19 cellular contexts compared by ENCODE assay signal in the genomic region with DNA sequence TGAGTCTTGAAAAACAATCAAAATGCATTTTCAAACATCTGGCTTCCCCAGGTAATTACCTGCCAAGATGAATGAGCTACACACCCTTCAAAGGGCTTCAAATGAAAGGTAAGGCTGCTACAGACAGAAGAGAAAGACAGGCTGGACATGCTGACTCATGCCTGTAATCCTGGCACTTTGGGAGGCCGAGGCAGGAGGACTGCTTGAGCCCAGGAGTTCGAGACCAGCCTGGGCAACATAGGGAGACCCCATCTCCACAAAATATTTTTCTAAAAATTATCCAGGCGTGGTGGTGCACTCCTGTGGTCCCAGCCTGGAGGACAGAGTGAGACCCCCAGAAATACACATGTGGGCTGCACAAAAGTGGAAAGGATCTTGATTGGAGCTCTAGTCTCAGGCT. TPM values are rescaled to one million over a fixed set of nuclear protein-coding genes. Genes with fewer than 3 reads are reported as not detected.
DNase-seq lines count a peak whose midpoint lies in the region; ATAC-seq and TF ChIP-seq lines count a peak whose summit lies in the region.
"Had no signal": no experiment of that assay in that cellular context is flagged by ENCODE, and none has a peak within 500 bp of the region (broad histone marks: within the 10 kb centered on the region; RNA-seq: fewer than 3 reads in every experiment).

No MANE protein-coding gene starts in this region.

- peaks cover 36% of the 10 kb centered on the region for H3K36me3 Mint-ChIP-seq in activated T-cell treated with anti-CD3 and anti-CD28 coated beads, Interleukin-2, amount 50 U/mL, for 24 hours (ENCODE audit: low read depth)
- peaks cover 13% of the 10 kb centered on the region for H3K36me3 Mint-ChIP-seq in activated T-cell treated with anti-CD3 and anti-CD28 coated beads, Interleukin-2, amount 50 U/mL, for 4 hours (ENCODE audit: insufficient read depth)

- H3K36me3 ChIP-seq in PC-3 (ENCODE audit: low read depth, low read length) (no peaks in the 10 kb centered on the region), hepatocyte (replicated peaks; ENCODE audit: insufficient read depth, low read depth) (no peaks in the 10 kb centered on the region)

- no peak for DNase-seq in activated T-cell treated with anti-CD3 and anti-CD28 coated beads, Interleukin-2, amount 50 U/mL, for 24 hours
- DNase-seq in activated T-cell treated with anti-CD3 and anti-CD28 coated beads, Interleukin-2, amount 50 U/mL, for 4 hours, result no peak
- DNase-seq in PC-3, result no peak
- DNase-seq in left colon, result no peak
- no peak for DNase-seq in hepatocyte (ENCODE audit: low spot score)
- DNase-seq in COLO668 (lab: John Stamatoyannopoulos, UW; ENCODE audit: unreplicated experiment), result no peak
- DNase-seq: ACHN; CD4-positive, alpha-beta T cell; DMS79 treated with DMSO at 0.1 percent for 48 hours; HCEC 1CT; NCI-H1048; NCI-H1436 treated with DMSO at 0.1 percent for 48 hours; NCI-H2029 treated with DMSO at 0.1 percent for 48 hours; NCI-H2227 treated with DMSO at 0.1 percent for 48 hours; NCI-H524; SIG-M5 had no signal

- peaks cover 46% of the 10 kb centered on the region for H3K4me1 ChIP-seq in PC-3 (ENCODE audit: insufficient read depth, low read length)
- peaks cover 14% of the 10 kb centered on the region for H3K4me1 ChIP-seq in hepatocyte (ENCODE audit: insufficient read depth)

- H3K27me3 Mint-ChIP-seq in activated T-cell treated with anti-CD3 and anti-CD28 coated beads, Interleukin-2, amount 50 U/mL, for 24 hours, result no peaks in the 10 kb centered on the region
- H3K27me3 Mint-ChIP-seq in activated T-cell treated with anti-CD3 and anti-CD28 coated beads, Interleukin-2, amount 50 U/mL, for 4 hours (ENCODE audit: low read depth), result no peaks in the 10 kb centered on the region
- H3K27me3 Mint-ChIP-seq: B cell; CD4-positive, alpha-beta T cell had no signal

- H3K9me2 ChIP-seq in PC-3 (replicated peaks; ENCODE audit: low read length) (no peaks in the 10 kb centered on the region), hepatocyte (replicated peaks; ENCODE audit: insufficient read depth) (no peaks in the 10 kb centered on the region)

- H3K27ac ChIP-seq in PC-3 (ENCODE audit: low read length) (peak overlapping the region; percentile 88), hepatocyte (no peak overlapping the region)

- H3K9me3 Mint-ChIP-seq in activated T-cell treated with anti-CD3 and anti-CD28 coated beads, Interleukin-2, amount 50 U/mL, for 24 hours, result no peaks in the 10 kb centered on the region
- no peaks in the 10 kb centered on the region for H3K9me3 Mint-ChIP-seq in activated T-cell treated with anti-CD3 and anti-CD28 coated beads, Interleukin-2, amount 50 U/mL, for 4 hours
- H3K9me3 Mint-ChIP-seq: CD4-positive, alpha-beta T cell had no signal

- H3K9me3 ChIP-seq in PC-3 (ENCODE audit: low read length) (no peaks in the 10 kb centered on the region), hepatocyte (ENCODE audit: low read depth) (no peaks in the 10 kb centered on the region)

- H3K4me1 Mint-ChIP-seq in activated T-cell treated with anti-CD3 and anti-CD28 coated beads, Interleukin-2, amount 50 U/mL, for 24 hours (ENCODE audit: low read depth), result peaks cover 38% of the 10 kb centered on the region
- H3K4me1 Mint-ChIP-seq in activated T-cell treated with anti-CD3 and anti-CD28 coated beads, Interleukin-2, amount 50 U/mL, for 4 hours (ENCODE audit: low read depth), result peaks cover 31% of the 10 kb centered on the region

- BruUV-seq in PC-3 (replicated peaks; lab: Mats Ljungman, UMichigan), result no TSS peak

- WGBS in hepatocyte (ENCODE audit: low lambda C conversion rate, missing lambda C conversion rate), result 94% methylated on average over 3 of the region's 3 CpGs

- peaks cover 5% of the 10 kb centered on the region for H3F3A ChIP-seq in PC-3 (ENCODE audit: low read length, unreplicated experiment)

- H4K20me1 ChIP-seq in PC-3 (ENCODE audit: low read length) (no peaks in the 10 kb centered on the region), hepatocyte (ENCODE audit: insufficient read depth, poor library complexity, severe bottlenecking) (no peaks in the 10 kb centered on the region)

- H3K4me2 ChIP-seq in PC-3 (ENCODE audit: low read length) (no peak overlapping the region), hepatocyte (no peak overlapping the region)

- H3K4me3 ChIP-seq in PC-3 (ENCODE audit: low read length) (no peak overlapping the region), hepatocyte (no peak overlapping the region)

- H3K27me3 ChIP-seq in PC-3 (ENCODE audit: low read length) (no peaks in the 10 kb centered on the region), hepatocyte (no peaks in the 10 kb centered on the region)

- H3K27ac Mint-ChIP-seq in activated T-cell treated with anti-CD3 and anti-CD28 coated beads, Interleukin-2, amount 50 U/mL, for 24 hours, result peak overlapping the region; percentile 7
- H3K27ac Mint-ChIP-seq: B cell; CD4-positive, alpha-beta T cell had no signal

- H2AFZ ChIP-seq in PC-3 (ENCODE audit: low read length) (no peak overlapping the region), hepatocyte (no peak overlapping the region)

- CTCF ChIA-PET in PC-3 (lab: Charles Lee), result interaction anchor here (1.1 kb wide), 1 partner anchor 66 kb away, joined by 3 read pairs; no protein-coding TSS in a partner anchor

- no peak overlapping the region for H3K4me3 Mint-ChIP-seq in activated T-cell treated with anti-CD3 and anti-CD28 coated beads, Interleukin-2, amount 50 U/mL, for 24 hours
- no peak overlapping the region for H3K4me3 Mint-ChIP-seq in activated T-cell treated with anti-CD3 and anti-CD28 coated beads, Interleukin-2, amount 50 U/mL, for 4 hours
- H3K4me3 Mint-ChIP-seq: B cell; CD4-positive, alpha-beta T cell had no signal

- POLR2A ChIA-PET in PC-3 (lab: Charles Lee; ENCODE audit: unreplicated experiment), result interaction anchor here (0.5 kb wide), 1 partner anchor 101 kb away, joined by 3 read pairs; no protein-coding TSS in a partner anchor

- intact Hi-C loops in PC-3 (cut with micrococcal nuclease), result no loop called here
- intact Hi-C loops in left colon (cut with DNase I, micrococcal nuclease), result no loop called here

- no peak overlapping the region for H3K9ac ChIP-seq in PC-3 (ENCODE audit: low read length)

- H3K79me2 ChIP-seq in PC-3 (ENCODE audit: low read length) (peaks cover 41% of the 10 kb centered on the region), hepatocyte (peaks cover 56% of the 10 kb centered on the region)

- TF ChIP-seq CTCF in PC-3 (conservative IDR thresholded peaks at IDR 0.05; ENCODE audit: low read depth, low read length) (no peak), hepatocyte (IDR thresholded peaks at IDR 0.05; ENCODE audit: poor library complexity) (no peak)

- ATAC-seq in activated T-cell treated with anti-CD3 and anti-CD28 coated beads, Interleukin-2, amount 50 U/mL, for 4 hours, result no peak
- no peak for ATAC-seq in PC-3
- peak; percentile 20 for ATAC-seq in left colon
- no peak for ATAC-seq in GM19351 (IDR thresholded peaks at IDR 0.05; ENCODE audit: unreplicated experiment)

RNA-seq across cellular contexts. Expression of a gene that starts 14.5 kb away (rescaled TPM):
- total RNA-seq in activated T-cell treated with anti-CD3 and anti-CD28 coated beads, Interleukin-2, amount 50 U/mL, for 4 hours, result 10 to 100 TPM; 19.5 to 23.5 (median 20.3) TPM
- 32.3 and 39.6 TPM in 2 replicates for total RNA-seq in PC-3 (2014; rRNA removed)
- 10 to 100 TPM; 25.3 to 26.8 TPM for total RNA-seq in left colon
- 25.6 and 26.4 TPM in 2 replicates for total RNA-seq in hepatocyte
- 23.8 and 25.4 TPM in 2 replicates for polyA plus RNA-seq in hepatocyte

RNA-seq across cellular contexts. Expression of a gene that starts 14.9 kb away (rescaled TPM):
- 10 to 100 TPM; 49.1 to 62.1 (median 49.9) TPM for total RNA-seq in activated T-cell treated with anti-CD3 and anti-CD28 coated beads, Interleukin-2, amount 50 U/mL, for 4 hours
- total RNA-seq in PC-3 (2014; rRNA removed) (51.2 and 53.3 TPM in 2 replicates), left colon (10 to 100 TPM; 32.8 to 36.9 TPM), hepatocyte (18.3 and 36.5 TPM in 2 replicates)
- polyA plus RNA-seq in hepatocyte, result 53.9 and 59.2 TPM in 2 replicates

RNA-seq across cellular contexts. Expression of a gene that starts 22.6 kb away (rescaled TPM):
- total RNA-seq in activated T-cell treated with anti-CD3 and anti-CD28 coated beads, Interleukin-2, amount 50 U/mL, for 4 hours, result under 1 TPM; 0.24 to 0.53 (median 0.25) TPM
- total RNA-seq in PC-3 (2014; rRNA removed) (0.63 and 1.5 TPM in 2 replicates), left colon (under 1 TPM; 0.25 to 0.61 TPM), hepatocyte (0.43 and 2.6 TPM in 2 replicates)
- 0.77 and 0.97 TPM in 2 replicates for polyA plus RNA-seq in hepatocyte

RNA-seq across cellular contexts. Expression of a gene that starts 28.5 kb away (rescaled TPM):
- 10 to 100 TPM; 18.5 to 25.6 (median 25.3) TPM for total RNA-seq in activated T-cell treated with anti-CD3 and anti-CD28 coated beads, Interleukin-2, amount 50 U/mL, for 4 hours
- total RNA-seq in PC-3 (2014; rRNA removed) (58.9 and 65.8 TPM in 2 replicates), left colon (10 to 100 TPM; 21.2 to 35.1 TPM), hepatocyte (97.2 and 105 TPM in 2 replicates)
- polyA plus RNA-seq in hepatocyte, result 165 and 213 TPM in 2 replicates

RNA-seq across cellular contexts. Expression of a gene that starts 36.1 kb away (rescaled TPM):
- total RNA-seq in activated T-cell treated with anti-CD3 and anti-CD28 coated beads, Interleukin-2, amount 50 U/mL, for 4 hours, result not detected
- total RNA-seq in PC-3 (2014; rRNA removed) (0.33 TPM in 1 of 2 replicates, not detected in the other), left colon (100 to 1,000 TPM; 153 to 171 TPM), hepatocyte (0.24 TPM in 1 of 2 replicates, not detected in the other)
- 0.47 TPM in 1 of 2 replicates, not detected in the other for polyA plus RNA-seq in hepatocyte
- total RNA-seq: B cell; CD4-positive, alpha-beta T cell; MCF 10A had no signal
